In genomic region chr2:42927334-42928160, GRCh38 we compare ENCODE assay signal across 2 cellular contexts.
TF ChIP-seq lines count a peak whose summit lies in the region.

No MANE protein-coding gene starts in this region.

TF ChIP-seq in IMR-90, 13 proteins besides CTCF, POLR2A, EP300 and RAD21:
- no peak for TF ChIP-seq SMC3 (IDR thresholded peaks at IDR 0.05; ENCODE audit: low read depth, low read length)
- no peak for TF ChIP-seq FOS (IDR thresholded peaks at IDR 0.05; ENCODE audit: low read depth, low read length)
- TF ChIP-seq MXI1 (IDR thresholded peaks at IDR 0.05; ENCODE audit: borderline replicate concordance, low read depth, low read length), result no peak
- no peak for TF ChIP-seq MAZ (IDR thresholded peaks at IDR 0.05; ENCODE audit: borderline replicate concordance, low read depth, low read length)
- TF ChIP-seq ELK1 (IDR thresholded peaks at IDR 0.05; ENCODE audit: borderline replicate concordance, low read depth, low read length), result no peak
- TF ChIP-seq BHLHE40 (IDR thresholded peaks at IDR 0.05; ENCODE audit: low read depth, low read length), result no peak
- TF ChIP-seq NFE2L2 (IDR thresholded peaks at IDR 0.05; ENCODE audit: low read depth, low read length), result no peak
- TF ChIP-seq, protein P1, sequence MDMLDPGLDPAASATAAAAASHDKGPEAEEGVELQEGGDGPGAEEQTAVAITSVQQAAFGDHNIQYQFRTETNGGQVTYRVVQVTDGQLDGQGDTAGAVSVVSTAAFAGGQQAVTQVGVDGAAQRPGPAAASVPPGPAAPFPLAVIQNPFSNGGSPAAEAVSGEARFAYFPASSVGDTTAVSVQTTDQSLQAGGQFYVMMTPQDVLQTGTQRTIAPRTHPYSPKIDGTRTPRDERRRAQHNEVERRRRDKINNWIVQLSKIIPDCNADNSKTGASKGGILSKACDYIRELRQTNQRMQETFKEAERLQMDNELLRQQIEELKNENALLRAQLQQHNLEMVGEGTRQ (IDR thresholded peaks at IDR 0.05; ENCODE audit: low read depth, low read length), result no peak
- TF ChIP-seq MAFK (IDR thresholded peaks at IDR 0.05; ENCODE audit: low read depth, low read length), result no peak
- no peak for TF ChIP-seq RFX5 (IDR thresholded peaks at IDR 0.05; ENCODE audit: low read depth, low read length)
- no peak for TF ChIP-seq CHD1 (IDR thresholded peaks at IDR 0.05; ENCODE audit: low read depth, low read length)
- TF ChIP-seq CEBPB (IDR thresholded peaks at IDR 0.05; ENCODE audit: low read depth, low read length), result no peak
- TF ChIP-seq RCOR1 (IDR thresholded peaks at IDR 0.05; ENCODE audit: insufficient replicate concordance, low read length), result no peak

TF ChIP-seq in HepG2, 621 proteins besides CTCF, POLR2A, EP300 and RAD21 (continues in another document):
- TF ChIP-seq, protein P2, sequence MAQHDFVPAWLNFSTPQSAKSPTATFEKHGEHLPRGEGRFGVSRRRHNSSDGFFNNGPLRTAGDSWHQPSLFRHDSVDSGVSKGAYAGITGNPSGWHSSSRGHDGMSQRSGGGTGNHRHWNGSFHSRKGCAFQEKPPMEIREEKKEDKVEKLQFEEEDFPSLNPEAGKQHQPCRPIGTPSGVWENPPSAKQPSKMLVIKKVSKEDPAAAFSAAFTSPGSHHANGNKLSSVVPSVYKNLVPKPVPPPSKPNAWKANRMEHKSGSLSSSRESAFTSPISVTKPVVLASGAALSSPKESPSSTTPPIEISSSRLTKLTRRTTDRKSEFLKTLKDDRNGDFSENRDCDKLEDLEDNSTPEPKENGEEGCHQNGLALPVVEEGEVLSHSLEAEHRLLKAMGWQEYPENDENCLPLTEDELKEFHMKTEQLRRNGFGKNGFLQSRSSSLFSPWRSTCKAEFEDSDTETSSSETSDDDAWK (CRISPR knock-in tag; IDR thresholded peaks at IDR 0.05), result no peak
- TF ChIP-seq TAF15 (IDR thresholded peaks at IDR 0.05; ENCODE audit: low read depth, low read length, poor library complexity, severe bottlenecking) (no peak), PHF21A (CRISPR knock-in tag; IDR thresholded peaks at IDR 0.05) (peak; percentile 46; the same call in 1 of the 2 replicates), CBX5 (CRISPR knock-in tag; IDR thresholded peaks at IDR 0.05; ENCODE audit: borderline replicate concordance) (peak; percentile 37; the same call in 1 of the 2 replicates), SOX6 (IDR thresholded peaks at IDR 0.05) (no peak), SOX6 (CRISPR knock-in tag; IDR thresholded peaks at IDR 0.05) (peak; percentile 12; the same call in 1 of the 2 replicates), ZNF839 (CRISPR knock-in tag; IDR thresholded peaks at IDR 0.05; ENCODE audit: borderline replicate concordance) (0 out of 2 replicates have a peak, but pooled peaks have one; percentile 55), HDAC2 (CRISPR knock-in tag; IDR thresholded peaks at IDR 0.05) (peak; percentile 54; the same call in 1 of the 2 replicates), ZNF12 (CRISPR knock-in tag; IDR thresholded peaks at IDR 0.05) (0 out of 2 replicates have a peak, but pooled peaks have one; percentile 9), RXRB (CRISPR knock-in tag; IDR thresholded peaks at IDR 0.05; ENCODE audit: borderline replicate concordance) (peak; percentile 22), ARID5B (CRISPR knock-in tag; IDR thresholded peaks at IDR 0.05) (no peak), MEIS1 (CRISPR knock-in tag; IDR thresholded peaks at IDR 0.05; ENCODE audit: borderline replicate concordance) (0 out of 2 replicates have a peak, but pooled peaks have one; percentile 23), RCOR2 (CRISPR knock-in tag; IDR thresholded peaks at IDR 0.05) (no peak), YEATS2 (CRISPR knock-in tag; IDR thresholded peaks at IDR 0.05; ENCODE audit: borderline replicate concordance) (no peak), IRX3 (CRISPR knock-in tag; IDR thresholded peaks at IDR 0.05; ENCODE audit: borderline replicate concordance, low read depth) (no peak), MLXIP (CRISPR knock-in tag; IDR thresholded peaks at IDR 0.05; ENCODE audit: borderline replicate concordance) (no peak), NR2F1 (CRISPR knock-in tag; IDR thresholded peaks at IDR 0.05) (no peak), ZNF784 (CRISPR knock-in tag; IDR thresholded peaks at IDR 0.05; ENCODE audit: borderline replicate concordance) (0 out of 2 replicates have a peak, but pooled peaks have one; percentile 13), BRD4 (CRISPR knock-in tag; IDR thresholded peaks at IDR 0.05) (peak; percentile 90), ZBTB7A (CRISPR knock-in tag; IDR thresholded peaks at IDR 0.05) (peak; percentile 32; the same call in 1 of the 2 replicates), ZNF296 (CRISPR knock-in tag; conservative IDR thresholded peaks at IDR 0.05) (0 out of 2 replicates have a peak, but pooled peaks have one; percentile 70), ATF7 (IDR thresholded peaks at IDR 0.05) (no peak), ATF7 (CRISPR knock-in tag; IDR thresholded peaks at IDR 0.05) (0 out of 2 replicates have a peak, but pooled peaks have one; percentile 23)
- TF ChIP-seq, protein P3, sequence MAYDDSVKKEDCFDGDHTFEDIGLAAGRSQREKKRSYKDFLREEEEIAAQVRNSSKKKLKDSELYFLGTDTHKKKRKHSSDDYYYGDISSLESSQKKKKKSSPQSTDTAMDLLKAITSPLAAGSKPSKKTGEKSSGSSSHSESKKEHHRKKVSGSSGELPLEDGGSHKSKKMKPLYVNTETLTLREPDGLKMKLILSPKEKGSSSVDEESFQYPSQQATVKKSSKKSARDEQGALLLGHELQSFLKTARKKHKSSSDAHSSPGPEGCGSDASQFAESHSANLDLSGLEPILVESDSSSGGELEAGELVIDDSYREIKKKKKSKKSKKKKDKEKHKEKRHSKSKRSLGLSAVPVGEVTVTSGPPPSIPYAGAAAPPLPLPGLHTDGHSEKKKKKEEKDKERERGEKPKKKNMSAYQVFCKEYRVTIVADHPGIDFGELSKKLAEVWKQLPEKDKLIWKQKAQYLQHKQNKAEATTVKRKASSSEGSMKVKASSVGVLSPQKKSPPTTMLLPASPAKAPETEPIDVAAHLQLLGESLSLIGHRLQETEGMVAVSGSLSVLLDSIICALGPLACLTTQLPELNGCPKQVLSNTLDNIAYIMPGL (CRISPR knock-in tag; IDR thresholded peaks at IDR 0.05; ENCODE audit: borderline replicate concordance in 1 of 2, low read depth in 1 of 2), result peak; percentile 22 to 47; a peak in 2 of 4 replicates
- TF ChIP-seq, protein P4, sequence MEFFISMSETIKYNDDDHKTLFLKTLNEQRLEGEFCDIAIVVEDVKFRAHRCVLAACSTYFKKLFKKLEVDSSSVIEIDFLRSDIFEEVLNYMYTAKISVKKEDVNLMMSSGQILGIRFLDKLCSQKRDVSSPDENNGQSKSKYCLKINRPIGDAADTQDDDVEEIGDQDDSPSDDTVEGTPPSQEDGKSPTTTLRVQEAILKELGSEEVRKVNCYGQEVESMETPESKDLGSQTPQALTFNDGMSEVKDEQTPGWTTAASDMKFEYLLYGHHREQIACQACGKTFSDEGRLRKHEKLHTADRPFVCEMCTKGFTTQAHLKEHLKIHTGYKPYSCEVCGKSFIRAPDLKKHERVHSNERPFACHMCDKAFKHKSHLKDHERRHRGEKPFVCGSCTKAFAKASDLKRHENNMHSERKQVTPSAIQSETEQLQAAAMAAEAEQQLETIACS (CRISPR knock-in tag; IDR thresholded peaks at IDR 0.05), result no peak
- TF ChIP-seq, protein P5, sequence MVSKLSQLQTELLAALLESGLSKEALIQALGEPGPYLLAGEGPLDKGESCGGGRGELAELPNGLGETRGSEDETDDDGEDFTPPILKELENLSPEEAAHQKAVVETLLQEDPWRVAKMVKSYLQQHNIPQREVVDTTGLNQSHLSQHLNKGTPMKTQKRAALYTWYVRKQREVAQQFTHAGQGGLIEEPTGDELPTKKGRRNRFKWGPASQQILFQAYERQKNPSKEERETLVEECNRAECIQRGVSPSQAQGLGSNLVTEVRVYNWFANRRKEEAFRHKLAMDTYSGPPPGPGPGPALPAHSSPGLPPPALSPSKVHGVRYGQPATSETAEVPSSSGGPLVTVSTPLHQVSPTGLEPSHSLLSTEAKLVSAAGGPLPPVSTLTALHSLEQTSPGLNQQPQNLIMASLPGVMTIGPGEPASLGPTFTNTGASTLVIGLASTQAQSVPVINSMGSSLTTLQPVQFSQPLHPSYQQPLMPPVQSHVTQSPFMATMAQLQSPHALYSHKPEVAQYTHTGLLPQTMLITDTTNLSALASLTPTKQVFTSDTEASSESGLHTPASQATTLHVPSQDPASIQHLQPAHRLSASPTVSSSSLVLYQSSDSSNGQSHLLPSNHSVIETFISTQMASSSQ (IDR thresholded peaks at IDR 0.05; ENCODE audit: low read depth), result no peak
- TF ChIP-seq, protein P5 (CRISPR knock-in tag; IDR thresholded peaks at IDR 0.05; ENCODE audit: borderline replicate concordance), result peak; percentile 26; the same call in 1 of the 2 replicates
- TF ChIP-seq, protein P6, sequence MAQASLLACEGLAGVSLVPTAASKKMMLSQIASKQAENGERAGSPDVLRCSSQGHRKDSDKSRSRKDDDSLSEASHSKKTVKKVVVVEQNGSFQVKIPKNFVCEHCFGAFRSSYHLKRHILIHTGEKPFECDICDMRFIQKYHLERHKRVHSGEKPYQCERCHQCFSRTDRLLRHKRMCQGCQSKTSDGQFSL (CRISPR knock-in tag; IDR thresholded peaks at IDR 0.05), result peak; percentile 84
- TF ChIP-seq, protein P7, sequence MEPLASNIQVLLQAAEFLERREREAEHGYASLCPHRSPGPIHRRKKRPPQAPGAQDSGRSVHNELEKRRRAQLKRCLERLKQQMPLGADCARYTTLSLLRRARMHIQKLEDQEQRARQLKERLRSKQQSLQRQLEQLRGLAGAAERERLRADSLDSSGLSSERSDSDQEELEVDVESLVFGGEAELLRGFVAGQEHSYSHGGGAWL (CRISPR knock-in tag; IDR thresholded peaks at IDR 0.05), result 0 out of 2 replicates have a peak, but pooled peaks have one; percentile 36
